ENCODE assay signal across 19 cellular contexts in genomic region chr13:46032341-46032740, GRCh38. TPM values are rescaled to one million over a fixed set of nuclear protein-coding genes. Genes with fewer than 3 reads are reported as not detected.
A peak's percentile ranks its signal among the peaks of the same experiment; 100 is the strongest.
DNase-seq lines count a peak whose midpoint lies in the region; FAIRE-seq and TF ChIP-seq lines count a peak whose summit lies in the region.
"Had no signal": no experiment of that assay in that cellular context is flagged by ENCODE, and none has a peak within 500 bp of the region (broad histone marks: within the 10 kb centered on the region; RNA-seq: fewer than 3 reads in every experiment).

No MANE protein-coding gene starts in this region.

- peaks cover 13% of the 10 kb centered on the region for H3K9me3 ChIP-seq in adipocyte (ENCODE audit: control insufficient read depth, low read length)

- peaks cover 8% of the 10 kb centered on the region for H3K4me1 ChIP-seq in adipocyte (ENCODE audit: control insufficient read depth, insufficient read depth, low read length)
- H3K4me1 ChIP-seq: BLaER1, Caco-2 had no signal

- no peak overlapping the region for H3K9ac ChIP-seq in adipocyte (ENCODE audit: low read length)
- H3K9ac ChIP-seq: BLaER1 had no signal

- H3K36me3 ChIP-seq in adipocyte (ENCODE audit: control insufficient read depth, insufficient read depth, low read length, severe bottlenecking): peaks cover 36% of the 10 kb centered on the region
- H3K36me3 ChIP-seq: HAP-1 had no signal

- TF ChIP-seq CTCF in choroid plexus epithelial cell (conservative IDR thresholded peaks at IDR 0.05; ENCODE audit: low read depth, low read length) (no peak), fibroblast of the aortic adventitia (IDR thresholded peaks at IDR 0.05; ENCODE audit: insufficient read depth, low read length) (no peak), GM10266 (IDR thresholded peaks at IDR 0.05; ENCODE audit: control insufficient read depth, insufficient read depth, low read depth, missing control alignments) (no peak)

- H3K27me3 ChIP-seq in adipocyte (replicated peaks; ENCODE audit: control insufficient read depth, insufficient read depth, low read length): no peaks in the 10 kb centered on the region
- H3K27me3 ChIP-seq: BLaER1 had no signal

- DNase-seq in GM19239 (ENCODE audit: insufficient read length, low spot score): no peak
- peak; percentile 43 for DNase-seq in adipocyte (ENCODE audit: low read depth)
- DNase-seq in choroid plexus epithelial cell (ENCODE audit: low read depth): peak; percentile 14
- DNase-seq in fibroblast of the aortic adventitia (ENCODE audit: low read depth): peak; percentile 16
- DNase-seq in NCI-H1694 (lab: John Stamatoyannopoulos, UW): no peak
- DNase-seq in caudate nucleus (lab: John Stamatoyannopoulos, UW): no peak
- DNase-seq in SKM-1 treated with dmso at 0.1 percent for 144 hours (lab: John Stamatoyannopoulos, UW; ENCODE audit: unreplicated experiment): no peak
- DNase-seq in GM10266 (ENCODE audit: extremely low spot score): no peak
- DNase-seq: Caco-2; CD8-positive, alpha-beta T cell; DMS153; DND-41; GOT3 had no signal

- FAIRE-seq in GM19239 (lab: Jason Lieb, UNC): peak; percentile 62
- FAIRE-seq: GM12878, H54 had no signal

- H3K27ac ChIP-seq in caudate nucleus (ENCODE audit: low read depth, low read length): no peak overlapping the region
- H3K27ac ChIP-seq: 22Rv1, BLaER1, C4-2B had no signal

- no peak overlapping the region for H3K4me3 ChIP-seq in adipocyte (ENCODE audit: low read length)
- H3K4me3 ChIP-seq in choroid plexus epithelial cell (ENCODE audit: low read depth, low read length): no peak overlapping the region
- H3K4me3 ChIP-seq in fibroblast of the aortic adventitia (ENCODE audit: low read depth, low read length): no peak overlapping the region
- H3K4me3 ChIP-seq: BLaER1, GM12878, HAP-1 had no signal

RNA-seq across cellular contexts. Expression of gene ZC3H13, which starts 20.2 kb away (rescaled TPM):
- total RNA-seq in fibroblast of the aortic adventitia (ENCODE audit: low replicate concordance): 25.3 and 33.1 TPM in 2 replicates

Comparison
In these comparisons a context has a peak if more than half of its experiments do, and no peak if none do; other contexts are left out.
1. DNase-seq: peak in adipocyte (single experiment), choroid plexus epithelial cell (single experiment) and fibroblast of the aortic adventitia (single experiment); none in GM19239 (single experiment), NCI-H1694 (single experiment), caudate nucleus (0 of 61), SKM-1 treated with dmso at 0.1 percent for 144 hours (single experiment) and GM10266 (single experiment).